In the genomic region with DNA sequence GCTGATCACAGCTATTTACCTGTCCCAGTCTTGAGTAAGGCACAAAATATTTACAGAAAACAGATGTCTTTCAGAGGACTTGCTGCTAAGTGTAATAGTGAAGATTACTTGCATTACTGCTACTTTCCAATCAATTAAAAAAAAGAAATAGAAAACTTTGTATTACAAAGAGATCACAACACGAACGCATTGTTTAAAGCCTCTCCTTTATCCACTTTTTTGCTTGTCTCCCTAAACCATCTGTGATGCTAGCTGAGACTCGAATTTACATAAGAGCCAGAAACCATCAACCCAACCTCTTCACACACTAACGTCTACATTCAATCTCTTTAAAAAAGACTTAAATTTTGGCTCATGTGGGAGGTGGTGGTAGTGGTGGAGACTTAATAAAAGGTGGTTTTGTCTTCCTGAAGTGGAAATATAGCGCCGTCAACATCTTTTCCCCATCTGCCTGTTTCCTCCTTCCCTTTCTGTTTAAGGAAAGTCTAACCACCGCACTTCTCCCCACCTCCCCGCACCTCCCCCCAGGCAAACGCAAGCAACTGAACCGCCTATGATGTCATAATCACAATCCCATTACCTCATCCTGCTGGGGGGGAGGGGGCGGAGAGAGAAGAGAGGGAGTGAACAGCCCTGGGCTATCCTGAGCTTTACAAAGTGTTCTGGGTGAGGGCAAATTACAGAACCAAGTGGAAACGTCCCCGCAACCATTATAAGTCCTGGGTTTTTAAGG, we compare ENCODE assay signal across 1 cellular context.
TF ChIP-seq lines count a peak whose summit lies in the region.

No MANE protein-coding gene starts in this region.

TF ChIP-seq in K562, 482 proteins besides CTCF, POLR2A, EP300 and RAD21 (continued from another document):
- TF ChIP-seq, protein P1, sequence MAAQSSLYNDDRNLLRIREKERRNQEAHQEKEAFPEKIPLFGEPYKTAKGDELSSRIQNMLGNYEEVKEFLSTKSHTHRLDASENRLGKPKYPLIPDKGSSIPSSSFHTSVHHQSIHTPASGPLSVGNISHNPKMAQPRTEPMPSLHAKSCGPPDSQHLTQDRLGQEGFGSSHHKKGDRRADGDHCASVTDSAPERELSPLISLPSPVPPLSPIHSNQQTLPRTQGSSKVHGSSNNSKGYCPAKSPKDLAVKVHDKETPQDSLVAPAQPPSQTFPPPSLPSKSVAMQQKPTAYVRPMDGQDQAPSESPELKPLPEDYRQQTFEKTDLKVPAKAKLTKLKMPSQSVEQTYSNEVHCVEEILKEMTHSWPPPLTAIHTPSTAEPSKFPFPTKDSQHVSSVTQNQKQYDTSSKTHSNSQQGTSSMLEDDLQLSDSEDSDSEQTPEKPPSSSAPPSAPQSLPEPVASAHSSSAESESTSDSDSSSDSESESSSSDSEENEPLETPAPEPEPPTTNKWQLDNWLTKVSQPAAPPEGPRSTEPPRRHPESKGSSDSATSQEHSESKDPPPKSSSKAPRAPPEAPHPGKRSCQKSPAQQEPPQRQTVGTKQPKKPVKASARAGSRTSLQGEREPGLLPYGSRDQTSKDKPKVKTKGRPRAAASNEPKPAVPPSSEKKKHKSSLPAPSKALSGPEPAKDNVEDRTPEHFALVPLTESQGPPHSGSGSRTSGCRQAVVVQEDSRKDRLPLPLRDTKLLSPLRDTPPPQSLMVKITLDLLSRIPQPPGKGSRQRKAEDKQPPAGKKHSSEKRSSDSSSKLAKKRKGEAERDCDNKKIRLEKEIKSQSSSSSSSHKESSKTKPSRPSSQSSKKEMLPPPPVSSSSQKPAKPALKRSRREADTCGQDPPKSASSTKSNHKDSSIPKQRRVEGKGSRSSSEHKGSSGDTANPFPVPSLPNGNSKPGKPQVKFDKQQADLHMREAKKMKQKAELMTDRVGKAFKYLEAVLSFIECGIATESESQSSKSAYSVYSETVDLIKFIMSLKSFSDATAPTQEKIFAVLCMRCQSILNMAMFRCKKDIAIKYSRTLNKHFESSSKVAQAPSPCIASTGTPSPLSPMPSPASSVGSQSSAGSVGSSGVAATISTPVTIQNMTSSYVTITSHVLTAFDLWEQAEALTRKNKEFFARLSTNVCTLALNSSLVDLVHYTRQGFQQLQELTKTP (IDR thresholded peaks at IDR 0.05; ENCODE audit: low read depth in 1 of 2, partially characterized antibody in 2 of 2), result peak in 1 of 2 experiments; percentile 82
- TF ChIP-seq HDAC2 (IDR thresholded peaks at IDR 0.05), result peak; percentile 75
- 0 out of 2 replicates have a peak, but pooled peaks have one; percentile 9 for TF ChIP-seq SPI1 (IDR thresholded peaks at IDR 0.05; ENCODE audit: borderline replicate concordance, low read depth, low read length)
- TF ChIP-seq ZNF431 (CRISPR knock-in tag; IDR thresholded peaks at IDR 0.05), result no peak
- no peak for TF ChIP-seq ZNF695 (CRISPR knock-in tag; IDR thresholded peaks at IDR 0.05)
- TF ChIP-seq, protein P2, sequence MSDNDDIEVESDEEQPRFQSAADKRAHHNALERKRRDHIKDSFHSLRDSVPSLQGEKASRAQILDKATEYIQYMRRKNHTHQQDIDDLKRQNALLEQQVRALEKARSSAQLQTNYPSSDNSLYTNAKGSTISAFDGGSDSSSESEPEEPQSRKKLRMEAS (CRISPR knock-in tag; IDR thresholded peaks at IDR 0.05), result no peak
- TF ChIP-seq KDM5B (IDR thresholded peaks at IDR 0.05; ENCODE audit: insufficient replicate concordance, low read depth, low read length), result peak; percentile 43
- TF ChIP-seq ZNF764 (CRISPR knock-in tag; IDR thresholded peaks at IDR 0.05; ENCODE audit: low read depth), result 0 out of 2 replicates have a peak, but pooled peaks have one; percentile 28
- TF ChIP-seq TAL1 (IDR thresholded peaks at IDR 0.05), result peak; percentile 10; the same call in 1 of the 2 replicates
- peak; percentile 90 for TF ChIP-seq EP400 (IDR thresholded peaks at IDR 0.05)
- TF ChIP-seq RBM14 (IDR thresholded peaks at IDR 0.05; ENCODE audit: borderline replicate concordance, insufficient read depth, low read depth, low read length), result no peak
- peak; percentile 62; the same call in 1 of the 2 replicates for TF ChIP-seq CHD2 (IDR thresholded peaks at IDR 0.05; ENCODE audit: low read depth, low read length)
- TF ChIP-seq, protein P3, sequence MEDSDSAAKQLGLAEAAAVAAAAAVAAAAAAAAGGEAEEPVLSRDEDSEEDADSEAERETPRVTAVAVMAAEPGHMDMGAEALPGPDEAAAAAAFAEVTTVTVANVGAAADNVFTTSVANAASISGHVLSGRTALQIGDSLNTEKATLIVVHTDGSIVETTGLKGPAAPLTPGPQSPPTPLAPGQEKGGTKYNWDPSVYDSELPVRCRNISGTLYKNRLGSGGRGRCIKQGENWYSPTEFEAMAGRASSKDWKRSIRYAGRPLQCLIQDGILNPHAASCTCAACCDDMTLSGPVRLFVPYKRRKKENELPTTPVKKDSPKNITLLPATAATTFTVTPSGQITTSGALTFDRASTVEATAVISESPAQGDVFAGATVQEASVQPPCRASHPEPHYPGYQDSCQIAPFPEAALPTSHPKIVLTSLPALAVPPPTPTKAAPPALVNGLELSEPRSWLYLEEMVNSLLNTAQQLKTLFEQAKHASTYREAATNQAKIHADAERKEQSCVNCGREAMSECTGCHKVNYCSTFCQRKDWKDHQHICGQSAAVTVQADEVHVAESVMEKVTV (CRISPR knock-in tag; IDR thresholded peaks at IDR 0.05), result peak; percentile 32; the same call in 1 of the 2 replicates
- TF ChIP-seq MEIS2 (IDR thresholded peaks at IDR 0.05; ENCODE audit: partially characterized antibody), result no peak
- peak; percentile 61 for TF ChIP-seq GABPB1 (CRISPR knock-in tag; IDR thresholded peaks at IDR 0.05)
- peak; percentile 24 to 79; a peak in 2 of 4 replicates for TF ChIP-seq ARNT (IDR thresholded peaks at IDR 0.05)
- TF ChIP-seq, protein P4, sequence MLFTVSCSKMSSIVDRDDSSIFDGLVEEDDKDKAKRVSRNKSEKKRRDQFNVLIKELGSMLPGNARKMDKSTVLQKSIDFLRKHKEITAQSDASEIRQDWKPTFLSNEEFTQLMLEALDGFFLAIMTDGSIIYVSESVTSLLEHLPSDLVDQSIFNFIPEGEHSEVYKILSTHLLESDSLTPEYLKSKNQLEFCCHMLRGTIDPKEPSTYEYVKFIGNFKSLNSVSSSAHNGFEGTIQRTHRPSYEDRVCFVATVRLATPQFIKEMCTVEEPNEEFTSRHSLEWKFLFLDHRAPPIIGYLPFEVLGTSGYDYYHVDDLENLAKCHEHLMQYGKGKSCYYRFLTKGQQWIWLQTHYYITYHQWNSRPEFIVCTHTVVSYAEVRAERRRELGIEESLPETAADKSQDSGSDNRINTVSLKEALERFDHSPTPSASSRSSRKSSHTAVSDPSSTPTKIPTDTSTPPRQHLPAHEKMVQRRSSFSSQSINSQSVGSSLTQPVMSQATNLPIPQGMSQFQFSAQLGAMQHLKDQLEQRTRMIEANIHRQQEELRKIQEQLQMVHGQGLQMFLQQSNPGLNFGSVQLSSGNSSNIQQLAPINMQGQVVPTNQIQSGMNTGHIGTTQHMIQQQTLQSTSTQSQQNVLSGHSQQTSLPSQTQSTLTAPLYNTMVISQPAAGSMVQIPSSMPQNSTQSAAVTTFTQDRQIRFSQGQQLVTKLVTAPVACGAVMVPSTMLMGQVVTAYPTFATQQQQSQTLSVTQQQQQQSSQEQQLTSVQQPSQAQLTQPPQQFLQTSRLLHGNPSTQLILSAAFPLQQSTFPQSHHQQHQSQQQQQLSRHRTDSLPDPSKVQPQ (CRISPR knock-in tag; IDR thresholded peaks at IDR 0.05; ENCODE audit: borderline replicate concordance), result no peak
- TF ChIP-seq ESRRA (IDR thresholded peaks at IDR 0.05; ENCODE audit: borderline replicate concordance, low read depth), result peak; percentile 68
- peak; percentile 95 for TF ChIP-seq KHSRP (IDR thresholded peaks at IDR 0.05)
- peak; percentile 60; the same call in 1 of the 2 replicates for TF ChIP-seq SOX6 (IDR thresholded peaks at IDR 0.05)
- TF ChIP-seq NR4A1 (CRISPR knock-in tag; IDR thresholded peaks at IDR 0.05), result no peak
- TF ChIP-seq NR4A1 (tag; IDR thresholded peaks at IDR 0.05), result peak; percentile 24; the same call in 1 of the 2 replicates
- TF ChIP-seq, protein P5, sequence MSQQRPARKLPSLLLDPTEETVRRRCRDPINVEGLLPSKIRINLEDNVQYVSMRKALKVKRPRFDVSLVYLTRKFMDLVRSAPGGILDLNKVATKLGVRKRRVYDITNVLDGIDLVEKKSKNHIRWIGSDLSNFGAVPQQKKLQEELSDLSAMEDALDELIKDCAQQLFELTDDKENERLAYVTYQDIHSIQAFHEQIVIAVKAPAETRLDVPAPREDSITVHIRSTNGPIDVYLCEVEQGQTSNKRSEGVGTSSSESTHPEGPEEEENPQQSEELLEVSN (IDR thresholded peaks at IDR 0.05; ENCODE audit: borderline replicate concordance in 1 of 2, extremely low read depth in 1 of 2, insufficient read depth in 1 of 2, insufficient read length in 1 of 2, low read depth in 1 of 2, low read length in 1 of 2, poor library complexity in 1 of 2, severe bottlenecking in 1 of 2), result no peak
- peak; percentile 71; the same call in 1 of the 2 replicates for TF ChIP-seq PHF21A (IDR thresholded peaks at IDR 0.05; ENCODE audit: borderline replicate concordance, low read depth)
- peak; percentile 52; the same call in 1 of the 2 replicates for TF ChIP-seq RB1 (IDR thresholded peaks at IDR 0.05; ENCODE audit: low read depth)
- peak; percentile 56; the same call in 1 of the 2 replicates for TF ChIP-seq ZNF311 (CRISPR knock-in tag; IDR thresholded peaks at IDR 0.05)
- TF ChIP-seq JUNB (CRISPR knock-in tag; conservative IDR thresholded peaks at IDR 0.05), result peak; percentile 89
- TF ChIP-seq, protein P6, sequence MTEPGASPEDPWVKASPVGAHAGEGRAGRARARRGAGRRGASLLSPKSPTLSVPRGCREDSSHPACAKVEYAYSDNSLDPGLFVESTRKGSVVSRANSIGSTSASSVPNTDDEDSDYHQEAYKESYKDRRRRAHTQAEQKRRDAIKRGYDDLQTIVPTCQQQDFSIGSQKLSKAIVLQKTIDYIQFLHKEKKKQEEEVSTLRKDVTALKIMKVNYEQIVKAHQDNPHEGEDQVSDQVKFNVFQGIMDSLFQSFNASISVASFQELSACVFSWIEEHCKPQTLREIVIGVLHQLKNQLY (CRISPR knock-in tag; conservative IDR thresholded peaks at IDR 0.05), result 0 out of 4 replicates have a peak, but pooled peaks of 1 of the 2 experiments have one; percentile 13
- TF ChIP-seq, protein P7, sequence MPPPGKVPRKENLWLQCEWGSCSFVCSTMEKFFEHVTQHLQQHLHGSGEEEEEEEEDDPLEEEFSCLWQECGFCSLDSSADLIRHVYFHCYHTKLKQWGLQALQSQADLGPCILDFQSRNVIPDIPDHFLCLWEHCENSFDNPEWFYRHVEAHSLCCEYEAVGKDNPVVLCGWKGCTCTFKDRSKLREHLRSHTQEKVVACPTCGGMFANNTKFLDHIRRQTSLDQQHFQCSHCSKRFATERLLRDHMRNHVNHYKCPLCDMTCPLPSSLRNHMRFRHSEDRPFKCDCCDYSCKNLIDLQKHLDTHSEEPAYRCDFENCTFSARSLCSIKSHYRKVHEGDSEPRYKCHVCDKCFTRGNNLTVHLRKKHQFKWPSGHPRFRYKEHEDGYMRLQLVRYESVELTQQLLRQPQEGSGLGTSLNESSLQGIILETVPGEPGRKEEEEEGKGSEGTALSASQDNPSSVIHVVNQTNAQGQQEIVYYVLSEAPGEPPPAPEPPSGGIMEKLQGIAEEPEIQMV (tag; conservative IDR thresholded peaks at IDR 0.05; ENCODE audit: low read depth), result peak; percentile 36; the same call in 1 of the 2 replicates
- TF ChIP-seq FOSL1 (tag; conservative IDR thresholded peaks at IDR 0.05), result peak; percentile 69
- TF ChIP-seq DPF2 (IDR thresholded peaks at IDR 0.05), result peak; percentile 56; the same call in 1 of the 2 replicates
- peak; percentile 25 to 74; a peak in 2 of 4 replicates for TF ChIP-seq TRIM24 (IDR thresholded peaks at IDR 0.05)
- TF ChIP-seq MAZ (CRISPR knock-in tag; conservative IDR thresholded peaks at IDR 0.05 in 1 of 2, IDR thresholded peaks at IDR 0.05 in 1 of 2), result peak; percentile 97 to 98
- TF ChIP-seq CHD4 (IDR thresholded peaks at IDR 0.05; ENCODE audit: insufficient read depth, insufficient replicate concordance, low read depth, low read length, poor library complexity, severe bottlenecking), result no peak
- TF ChIP-seq SMARCA4 (IDR thresholded peaks at IDR 0.05), result peak; percentile 49; the same call in 1 of the 2 replicates
- 0 out of 2 replicates have a peak, but pooled peaks have one; percentile 47 for TF ChIP-seq E2F3 (CRISPR knock-in tag; IDR thresholded peaks at IDR 0.05)
- TF ChIP-seq PML (IDR thresholded peaks at IDR 0.05; ENCODE audit: low read length), result peak; percentile 57; the same call in 1 of the 2 replicates
- no peak for TF ChIP-seq EZH2 (IDR thresholded peaks at IDR 0.05; ENCODE audit: borderline replicate concordance, low read depth, low read length)
